ENCODE assay signal across 27 cellular contexts in the genomic region with DNA sequence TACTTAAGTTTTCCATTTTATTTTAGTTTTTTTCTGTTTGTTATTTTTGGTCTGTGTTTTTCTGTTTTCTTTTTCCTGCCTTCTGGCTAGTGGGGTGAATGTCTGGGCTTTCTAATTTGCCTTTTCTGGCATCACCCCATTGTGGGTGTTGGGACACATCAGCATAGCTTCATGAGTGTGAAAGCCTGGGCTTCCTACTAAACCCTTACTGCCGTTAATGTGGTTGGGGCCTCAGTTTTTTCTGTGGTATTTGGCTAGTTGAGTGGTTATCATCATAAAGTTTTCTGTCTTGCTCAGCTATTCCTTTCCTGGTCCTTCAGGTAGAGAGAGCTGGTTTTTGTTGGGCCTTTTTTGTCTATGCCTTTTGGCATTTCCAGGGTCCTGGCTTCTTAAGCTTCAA. TPM values are rescaled to one million over a fixed set of nuclear protein-coding genes. Genes with fewer than 3 reads are reported as not detected.
DNase-seq lines count a peak whose midpoint lies in the region; TF ChIP-seq lines count a peak whose summit lies in the region.
"Had no signal": no experiment of that assay in that cellular context is flagged by ENCODE, and none has a peak within 500 bp of the region (broad histone marks: within the 10 kb centered on the region; RNA-seq: fewer than 3 reads in every experiment).

No MANE protein-coding gene starts in this region.

- H3K4me3 ChIP-seq in Loucy (ENCODE audit: low read length, poor library complexity, severe bottlenecking) (no peak overlapping the region), neural progenitor cell (no peak overlapping the region)
- H3K4me3 ChIP-seq: A549; BLaER1 treated with 17β-estradiol and CSF1 and Interleukin-3, amounts not matched to agents 10 nM and 100 nM; GM12878 had no signal

- H3K4me1 ChIP-seq in Loucy (ENCODE audit: insufficient read depth, low read length, poor library complexity, severe bottlenecking) (no peaks in the 10 kb centered on the region), neural progenitor cell (no peaks in the 10 kb centered on the region)
- H3K4me1 ChIP-seq: A549, Caco-2 had no signal

- no peak overlapping the region for H3K27ac ChIP-seq in neural progenitor cell
- H3K27ac ChIP-seq: 22Rv1; A549; BLaER1 treated with 17β-estradiol and CSF1 and Interleukin-3, amounts not matched to agents 10 nM and 100 nM; C4-2B had no signal

- peak; percentile 8 for DNase-seq in NK-92 treated with Interleukin-12 subunit alpha and Interleukin-12 subunit beta, amount 100 ng/mL, for 24 hours (lab: John Stamatoyannopoulos, UW)
- no peak for DNase-seq in NK-92 (lab: John Stamatoyannopoulos, UW; ENCODE audit: unreplicated experiment)
- no peak for DNase-seq in neural progenitor cell (ENCODE audit: low spot score)
- no peak for DNase-seq in cerebellar nuclear complex (lab: John Stamatoyannopoulos, UW)
- DNase-seq in GM19238 (ENCODE audit: insufficient read length, low spot score): no peak
- DNase-seq: AML-193; Caco-2; Calu3; CD4-positive, alpha-beta T cell; CD8-positive, alpha-beta T cell; DMS 273 treated with DMSO at 0.1 percent for 48 hours; DMS153; DMS53; DMS79; DND-41; EL; GDM1 had no signal

- no peaks in the 10 kb centered on the region for H3K27me3 ChIP-seq in Loucy (ENCODE audit: insufficient read depth, low read length, poor library complexity, severe bottlenecking)
- H3K27me3 ChIP-seq in neural progenitor cell: no peaks in the 10 kb centered on the region
- H3K27me3 ChIP-seq: BLaER1 treated with 17β-estradiol and CSF1 and Interleukin-3, amounts not matched to agents 10 nM and 100 nM had no signal

- H3K4me3 Mint-ChIP-seq in neural progenitor cell: no peak overlapping the region
- H3K4me3 Mint-ChIP-seq: B cell; CD4-positive, alpha-beta T cell; CD8-positive, alpha-beta T cell had no signal

- H3K4me2 ChIP-seq in Loucy (ENCODE audit: low read depth, low read length, poor library complexity, severe bottlenecking): peak overlapping the region; percentile 24
- no peak overlapping the region for H3K4me2 ChIP-seq in neural progenitor cell
- H3K4me2 ChIP-seq: A549; BLaER1 treated with 17β-estradiol and CSF1 and Interleukin-3, amounts not matched to agents 10 nM and 100 nM had no signal

- H2AFZ ChIP-seq in Loucy (ENCODE audit: low read length) (no peak overlapping the region), neural progenitor cell (replicated peaks) (peak overlapping the region; percentile 38)

- TF ChIP-seq CTCF in Loucy (conservative IDR thresholded peaks at IDR 0.05; ENCODE audit: low read length) (no peak), neural progenitor cell (IDR thresholded peaks at IDR 0.05) (no peak)

- no peaks in the 10 kb centered on the region for H3F3A ChIP-seq in Loucy (ENCODE audit: low read depth)
- no peaks in the 10 kb centered on the region for H3F3A ChIP-seq in neural progenitor cell (ENCODE audit: low read depth)

- peaks cover 4% of the 10 kb centered on the region for H3K27me3 Mint-ChIP-seq in neural progenitor cell (ENCODE audit: insufficient read depth, low read depth)

- no peaks in the 10 kb centered on the region for H4K20me1 ChIP-seq in Loucy (ENCODE audit: insufficient read depth, low read length, poor library complexity, severe bottlenecking)
- H4K20me1 ChIP-seq in neural progenitor cell (ENCODE audit: low read depth): no peaks in the 10 kb centered on the region
- H4K20me1 ChIP-seq: BLaER1 treated with 17β-estradiol and CSF1 and Interleukin-3, amounts not matched to agents 10 nM and 100 nM had no signal

- H3K9me3 Mint-ChIP-seq in neural progenitor cell: peaks cover 4% of the 10 kb centered on the region
- H3K9me3 Mint-ChIP-seq: CD4-positive, alpha-beta T cell; CD8-positive, alpha-beta T cell had no signal

- H3K9me3 ChIP-seq in Loucy (ENCODE audit: insufficient read depth, low read depth, low read length) (no peaks in the 10 kb centered on the region), neural progenitor cell (ENCODE audit: low read depth) (no peaks in the 10 kb centered on the region)
- H3K9me3 ChIP-seq: A549, Caco-2 had no signal

- H3K9ac ChIP-seq in Loucy (ENCODE audit: low read depth, low read length, poor library complexity, severe bottlenecking) (peak overlapping the region; percentile 48), neural progenitor cell (no peak overlapping the region)
- H3K9ac ChIP-seq: BLaER1 treated with 17β-estradiol and CSF1 and Interleukin-3, amounts not matched to agents 10 nM and 100 nM had no signal

- H3K4me1 Mint-ChIP-seq in neural progenitor cell: no peaks in the 10 kb centered on the region
- H3K4me1 Mint-ChIP-seq: B cell had no signal

- H3K36me3 Mint-ChIP-seq in neural progenitor cell: no peaks in the 10 kb centered on the region
- H3K36me3 Mint-ChIP-seq: CD8-positive, alpha-beta T cell had no signal

- no peaks in the 10 kb centered on the region for H3K9me2 ChIP-seq in Loucy (replicated peaks; ENCODE audit: low read depth, low read length)

- H3K27ac Mint-ChIP-seq in neural progenitor cell: no peak overlapping the region
- H3K27ac Mint-ChIP-seq: B cell; CD4-positive, alpha-beta T cell; CD8-positive, alpha-beta T cell had no signal

- no peaks in the 10 kb centered on the region for H3K36me3 ChIP-seq in Loucy (ENCODE audit: insufficient read depth, low read length)
- H3K36me3 ChIP-seq in neural progenitor cell: no peaks in the 10 kb centered on the region
- H3K36me3 ChIP-seq: BLaER1 treated with 17β-estradiol and CSF1 and Interleukin-3, amounts not matched to agents 10 nM and 100 nM had no signal

- H3K79me2 ChIP-seq in Loucy (ENCODE audit: insufficient read depth, low read length) (no peaks in the 10 kb centered on the region), neural progenitor cell (ENCODE audit: low read depth) (no peaks in the 10 kb centered on the region)

RNA-seq across cellular contexts. Expression of a gene that starts 21.4 kb away (rescaled TPM):
- total RNA-seq in neural progenitor cell (ENCODE audit: low replicate concordance): 0.69 and 0.90 TPM in 2 replicates
- total RNA-seq: A172; B cell; Calu3; CD4-positive, alpha-beta T cell; CD8-positive, alpha-beta T cell; Daoy; G401; GM12878 had no signal

RNA-seq across cellular contexts. Expression of a gene that starts 35.1 kb away (rescaled TPM):
- total RNA-seq in neural progenitor cell (ENCODE audit: low replicate concordance): 0.11 and 0.22 TPM in 2 replicates
- total RNA-seq: A172; B cell; Caco-2; Calu3; CD4-positive, alpha-beta T cell; CD8-positive, alpha-beta T cell; Daoy; GM12878 had no signal
